Comparison of ENCODE assay signal across 1 cellular context in the genomic region with DNA sequence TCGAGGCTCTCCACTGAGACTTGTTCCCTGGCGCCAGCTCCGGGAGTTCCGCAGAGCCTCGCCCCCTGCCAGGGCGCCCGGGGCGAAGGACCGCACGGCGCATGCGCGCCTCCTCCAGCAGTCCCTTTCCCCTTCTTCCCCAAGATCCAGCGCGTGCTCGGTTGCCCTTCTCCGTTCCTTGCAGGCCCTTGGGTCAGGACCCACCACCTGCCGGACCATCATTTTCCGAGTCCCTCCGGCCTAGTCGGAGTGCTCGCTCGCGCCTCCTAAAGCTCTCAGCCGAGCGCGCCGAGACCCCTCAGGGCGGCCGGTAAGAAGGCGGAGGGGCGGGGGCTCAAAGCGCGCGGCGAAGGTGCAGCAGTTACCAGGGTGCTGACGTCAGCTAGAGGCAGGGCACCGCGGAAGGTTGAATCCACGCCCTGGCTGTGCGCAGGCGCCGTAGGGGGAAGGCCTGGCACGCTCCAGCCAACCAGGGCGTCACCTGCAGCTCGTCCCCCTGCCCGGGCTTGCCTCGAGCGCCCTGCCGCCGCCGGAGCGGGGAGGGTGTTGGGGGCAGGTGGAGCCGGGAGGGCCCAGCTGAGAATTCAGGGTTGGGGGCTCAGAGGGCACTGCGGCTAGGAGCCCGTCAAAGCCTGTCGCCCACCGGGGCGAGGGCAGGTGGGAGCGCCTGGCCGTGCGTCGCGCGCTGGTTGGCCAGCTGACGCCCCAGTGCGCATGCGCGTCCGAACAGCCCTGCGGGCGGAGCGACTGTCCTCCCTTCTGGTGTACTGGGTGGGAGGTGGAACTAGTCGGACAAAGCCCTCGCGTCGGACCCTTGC.
TF ChIP-seq lines count a peak whose summit lies in the region.

A gene with protein sequence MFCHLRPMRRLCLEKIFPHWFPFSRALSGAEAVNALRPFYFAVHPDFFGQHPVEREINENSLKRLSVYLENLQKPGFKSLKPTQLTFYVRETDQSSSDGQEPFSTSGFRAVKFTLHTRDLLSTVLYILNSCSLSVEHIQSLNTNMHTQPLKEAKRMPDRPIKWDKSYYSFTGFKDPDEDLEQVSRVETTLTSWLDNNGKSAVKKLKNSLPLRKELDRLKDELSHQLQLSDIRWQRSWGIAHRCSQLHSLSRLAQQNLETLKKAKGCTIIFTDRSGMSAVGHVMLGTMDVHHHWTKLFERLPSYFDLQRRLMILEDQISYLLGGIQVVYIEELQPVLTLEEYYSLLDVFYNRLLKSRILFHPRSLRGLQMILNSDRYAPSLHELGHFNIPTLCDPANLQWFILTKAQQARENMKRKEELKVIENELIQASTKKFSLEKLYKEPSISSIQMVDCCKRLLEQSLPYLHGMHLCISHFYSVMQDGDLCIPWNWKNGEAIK (plus strand): TSS at position 757 of the 818 bp plus-strand sequence. CDS start 16,017 bp downstream, outside the sequence.

TF ChIP-seq in H1, 55 proteins besides CTCF, POLR2A, EP300 and RAD21 (continues in another document):
- TF ChIP-seq, protein P1, sequence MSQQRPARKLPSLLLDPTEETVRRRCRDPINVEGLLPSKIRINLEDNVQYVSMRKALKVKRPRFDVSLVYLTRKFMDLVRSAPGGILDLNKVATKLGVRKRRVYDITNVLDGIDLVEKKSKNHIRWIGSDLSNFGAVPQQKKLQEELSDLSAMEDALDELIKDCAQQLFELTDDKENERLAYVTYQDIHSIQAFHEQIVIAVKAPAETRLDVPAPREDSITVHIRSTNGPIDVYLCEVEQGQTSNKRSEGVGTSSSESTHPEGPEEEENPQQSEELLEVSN (IDR thresholded peaks at IDR 0.05), result peak; percentile 95
- TF ChIP-seq KDM5A (IDR thresholded peaks at IDR 0.05; ENCODE audit: low read length) (no peak), POU5F1 (IDR thresholded peaks at IDR 0.05; ENCODE audit: low read depth, low read length) (no peak), SAP30 (IDR thresholded peaks at IDR 0.05; ENCODE audit: insufficient read depth, insufficient replicate concordance, low read length) (no peak), GTF2F1 (IDR thresholded peaks at IDR 0.05; ENCODE audit: borderline replicate concordance, low read depth, low read length) (no peak), ZNF274 (IDR thresholded peaks at IDR 0.05; ENCODE audit: borderline replicate concordance, extremely low read depth, low read length) (no peak), PHF8 (conservative IDR thresholded peaks at IDR 0.05; ENCODE audit: low read depth, low read length) (peak; percentile 96), TAF7 (optimal IDR thresholded peaks at IDR 0.05; ENCODE audit: borderline replicate concordance, low read depth, low read length) (peak; percentile 12), SP2 (IDR thresholded peaks at IDR 0.05; ENCODE audit: low read length) (no peak), BACH1 (IDR thresholded peaks at IDR 0.05; ENCODE audit: low read length) (peak; percentile 66), SRF (IDR thresholded peaks at IDR 0.05; ENCODE audit: low read depth, low read length) (no peak), NANOG (IDR thresholded peaks at IDR 0.05; ENCODE audit: insufficient read depth, low read depth, low read length, poor library complexity, severe bottlenecking) (no peak), NRF1 (IDR thresholded peaks at IDR 0.05; ENCODE audit: low read depth, low read length) (peak; percentile 73), SP1 (IDR thresholded peaks at IDR 0.05; ENCODE audit: low read depth, low read length) (no peak), CBX5 (IDR thresholded peaks at IDR 0.05; ENCODE audit: low read depth, low read length) (no peak), CHD2 (IDR thresholded peaks at IDR 0.05; ENCODE audit: low read length) (no peak; the same call in 1 of the 2 replicates), CHD1 (IDR thresholded peaks at IDR 0.05; ENCODE audit: low read depth, low read length) (no peak), EGR1 (IDR thresholded peaks at IDR 0.05; ENCODE audit: borderline replicate concordance, low read depth, low read length) (no peak), CEBPB (IDR thresholded peaks at IDR 0.05; ENCODE audit: low read depth, low read length) (no peak), JUN (IDR thresholded peaks at IDR 0.05; ENCODE audit: low read depth, low read length) (no peak), RBBP5 (IDR thresholded peaks at IDR 0.05; ENCODE audit: borderline replicate concordance, low read depth, low read length) (peak; percentile 60; the same call in 1 of the 2 replicates), KDM4A (IDR thresholded peaks at IDR 0.05; ENCODE audit: low read depth, low read length, severe bottlenecking) (peak; percentile 89), SIN3A (conservative IDR thresholded peaks at IDR 0.05 in 1 of 2, IDR thresholded peaks at IDR 0.05 in 1 of 2; ENCODE audit: low read depth in 1 of 2, low read length in 2 of 2) (peak; percentile 20 to 32; a peak in 1 of 4 replicates), TAF1 (IDR thresholded peaks at IDR 0.05; ENCODE audit: low read depth, low read length) (peak; percentile 68), CBX8 (IDR thresholded peaks at IDR 0.05; ENCODE audit: borderline replicate concordance, low read depth, low read length) (no peak), RXRA (IDR thresholded peaks at IDR 0.05; ENCODE audit: insufficient read depth, low read depth, low read length) (no peak), RNF2 (IDR thresholded peaks at IDR 0.05; ENCODE audit: borderline replicate concordance, low read depth, low read length, missing control alignments, poor library complexity, severe bottlenecking) (no peak), SUZ12 (IDR thresholded peaks at IDR 0.05; ENCODE audit: low read length) (no peak), KDM1A (IDR thresholded peaks at IDR 0.05; ENCODE audit: borderline replicate concordance, low read length) (no peak), CREB1 (IDR thresholded peaks at IDR 0.05) (peak; percentile 89), ASH2L (IDR thresholded peaks at IDR 0.05; ENCODE audit: low read length) (peak; percentile 82), SIRT6 (IDR thresholded peaks at IDR 0.05; ENCODE audit: low read length) (no peak), FOSL1 (IDR thresholded peaks at IDR 0.05; ENCODE audit: insufficient read depth, low read depth, low read length) (no peak), SP4 (IDR thresholded peaks at IDR 0.05; ENCODE audit: low read length) (peak; percentile 67; the same call in 1 of the 2 replicates), HDAC2 (IDR thresholded peaks at IDR 0.05; ENCODE audit: borderline replicate concordance in 1 of 2, low read depth in 2 of 2, low read length in 2 of 2) (peak in 1 of 2 experiments; percentile 85; a peak in 1 of 4 replicates), POLR2AphosphoS5 (IDR thresholded peaks at IDR 0.05; ENCODE audit: low read depth, low read length) (peak; percentile 89; the same call in 1 of the 2 replicates), GABPA (IDR thresholded peaks at IDR 0.05; ENCODE audit: borderline replicate concordance, insufficient read depth, low read length) (no peak), TEAD4 (IDR thresholded peaks at IDR 0.05; ENCODE audit: low read depth, low read length) (no peak), TCF12 (IDR thresholded peaks at IDR 0.05; ENCODE audit: low read depth, low read length) (0 out of 2 replicates have a peak, but pooled peaks have one; percentile 34), MAFK (IDR thresholded peaks at IDR 0.05; ENCODE audit: low read depth, low read length) (no peak), SIX5 (IDR thresholded peaks at IDR 0.05; ENCODE audit: low read depth, low read length) (no peak), YY1 (IDR thresholded peaks at IDR 0.05; ENCODE audit: low read depth, low read length) (no peak), EZH2 (IDR thresholded peaks at IDR 0.05; ENCODE audit: low read depth, low read length, severe bottlenecking) (no peak), CTBP2 (IDR thresholded peaks at IDR 0.05; ENCODE audit: borderline replicate concordance, insufficient read depth, insufficient read length, low read length) (no peak)
- TF ChIP-seq, protein P2, sequence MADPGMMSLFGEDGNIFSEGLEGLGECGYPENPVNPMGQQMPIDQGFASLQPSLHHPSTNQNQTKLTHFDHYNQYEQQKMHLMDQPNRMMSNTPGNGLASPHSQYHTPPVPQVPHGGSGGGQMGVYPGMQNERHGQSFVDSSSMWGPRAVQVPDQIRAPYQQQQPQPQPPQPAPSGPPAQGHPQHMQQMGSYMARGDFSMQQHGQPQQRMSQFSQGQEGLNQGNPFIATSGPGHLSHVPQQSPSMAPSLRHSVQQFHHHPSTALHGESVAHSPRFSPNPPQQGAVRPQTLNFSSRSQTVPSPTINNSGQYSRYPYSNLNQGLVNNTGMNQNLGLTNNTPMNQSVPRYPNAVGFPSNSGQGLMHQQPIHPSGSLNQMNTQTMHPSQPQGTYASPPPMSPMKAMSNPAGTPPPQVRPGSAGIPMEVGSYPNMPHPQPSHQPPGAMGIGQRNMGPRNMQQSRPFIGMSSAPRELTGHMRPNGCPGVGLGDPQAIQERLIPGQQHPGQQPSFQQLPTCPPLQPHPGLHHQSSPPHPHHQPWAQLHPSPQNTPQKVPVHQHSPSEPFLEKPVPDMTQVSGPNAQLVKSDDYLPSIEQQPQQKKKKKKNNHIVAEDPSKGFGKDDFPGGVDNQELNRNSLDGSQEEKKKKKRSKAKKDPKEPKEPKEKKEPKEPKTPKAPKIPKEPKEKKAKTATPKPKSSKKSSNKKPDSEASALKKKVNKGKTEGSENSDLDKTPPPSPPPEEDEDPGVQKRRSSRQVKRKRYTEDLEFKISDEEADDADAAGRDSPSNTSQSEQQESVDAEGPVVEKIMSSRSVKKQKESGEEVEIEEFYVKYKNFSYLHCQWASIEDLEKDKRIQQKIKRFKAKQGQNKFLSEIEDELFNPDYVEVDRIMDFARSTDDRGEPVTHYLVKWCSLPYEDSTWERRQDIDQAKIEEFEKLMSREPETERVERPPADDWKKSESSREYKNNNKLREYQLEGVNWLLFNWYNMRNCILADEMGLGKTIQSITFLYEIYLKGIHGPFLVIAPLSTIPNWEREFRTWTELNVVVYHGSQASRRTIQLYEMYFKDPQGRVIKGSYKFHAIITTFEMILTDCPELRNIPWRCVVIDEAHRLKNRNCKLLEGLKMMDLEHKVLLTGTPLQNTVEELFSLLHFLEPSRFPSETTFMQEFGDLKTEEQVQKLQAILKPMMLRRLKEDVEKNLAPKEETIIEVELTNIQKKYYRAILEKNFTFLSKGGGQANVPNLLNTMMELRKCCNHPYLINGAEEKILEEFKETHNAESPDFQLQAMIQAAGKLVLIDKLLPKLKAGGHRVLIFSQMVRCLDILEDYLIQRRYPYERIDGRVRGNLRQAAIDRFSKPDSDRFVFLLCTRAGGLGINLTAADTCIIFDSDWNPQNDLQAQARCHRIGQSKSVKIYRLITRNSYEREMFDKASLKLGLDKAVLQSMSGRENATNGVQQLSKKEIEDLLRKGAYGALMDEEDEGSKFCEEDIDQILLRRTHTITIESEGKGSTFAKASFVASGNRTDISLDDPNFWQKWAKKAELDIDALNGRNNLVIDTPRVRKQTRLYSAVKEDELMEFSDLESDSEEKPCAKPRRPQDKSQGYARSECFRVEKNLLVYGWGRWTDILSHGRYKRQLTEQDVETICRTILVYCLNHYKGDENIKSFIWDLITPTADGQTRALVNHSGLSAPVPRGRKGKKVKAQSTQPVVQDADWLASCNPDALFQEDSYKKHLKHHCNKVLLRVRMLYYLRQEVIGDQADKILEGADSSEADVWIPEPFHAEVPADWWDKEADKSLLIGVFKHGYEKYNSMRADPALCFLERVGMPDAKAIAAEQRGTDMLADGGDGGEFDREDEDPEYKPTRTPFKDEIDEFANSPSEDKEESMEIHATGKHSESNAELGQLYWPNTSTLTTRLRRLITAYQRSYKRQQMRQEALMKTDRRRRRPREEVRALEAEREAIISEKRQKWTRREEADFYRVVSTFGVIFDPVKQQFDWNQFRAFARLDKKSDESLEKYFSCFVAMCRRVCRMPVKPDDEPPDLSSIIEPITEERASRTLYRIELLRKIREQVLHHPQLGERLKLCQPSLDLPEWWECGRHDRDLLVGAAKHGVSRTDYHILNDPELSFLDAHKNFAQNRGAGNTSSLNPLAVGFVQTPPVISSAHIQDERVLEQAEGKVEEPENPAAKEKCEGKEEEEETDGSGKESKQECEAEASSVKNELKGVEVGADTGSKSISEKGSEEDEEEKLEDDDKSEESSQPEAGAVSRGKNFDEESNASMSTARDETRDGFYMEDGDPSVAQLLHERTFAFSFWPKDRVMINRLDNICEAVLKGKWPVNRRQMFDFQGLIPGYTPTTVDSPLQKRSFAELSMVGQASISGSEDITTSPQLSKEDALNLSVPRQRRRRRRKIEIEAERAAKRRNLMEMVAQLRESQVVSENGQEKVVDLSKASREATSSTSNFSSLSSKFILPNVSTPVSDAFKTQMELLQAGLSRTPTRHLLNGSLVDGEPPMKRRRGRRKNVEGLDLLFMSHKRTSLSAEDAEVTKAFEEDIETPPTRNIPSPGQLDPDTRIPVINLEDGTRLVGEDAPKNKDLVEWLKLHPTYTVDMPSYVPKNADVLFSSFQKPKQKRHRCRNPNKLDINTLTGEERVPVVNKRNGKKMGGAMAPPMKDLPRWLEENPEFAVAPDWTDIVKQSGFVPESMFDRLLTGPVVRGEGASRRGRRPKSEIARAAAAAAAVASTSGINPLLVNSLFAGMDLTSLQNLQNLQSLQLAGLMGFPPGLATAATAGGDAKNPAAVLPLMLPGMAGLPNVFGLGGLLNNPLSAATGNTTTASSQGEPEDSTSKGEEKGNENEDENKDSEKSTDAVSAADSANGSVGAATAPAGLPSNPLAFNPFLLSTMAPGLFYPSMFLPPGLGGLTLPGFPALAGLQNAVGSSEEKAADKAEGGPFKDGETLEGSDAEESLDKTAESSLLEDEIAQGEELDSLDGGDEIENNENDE (IDR thresholded peaks at IDR 0.05; ENCODE audit: insufficient replicate concordance, low read length), result no peak
- TF ChIP-seq, protein P3, sequence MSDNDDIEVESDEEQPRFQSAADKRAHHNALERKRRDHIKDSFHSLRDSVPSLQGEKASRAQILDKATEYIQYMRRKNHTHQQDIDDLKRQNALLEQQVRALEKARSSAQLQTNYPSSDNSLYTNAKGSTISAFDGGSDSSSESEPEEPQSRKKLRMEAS (IDR thresholded peaks at IDR 0.05), result peak; percentile 95
- TF ChIP-seq, protein P4, sequence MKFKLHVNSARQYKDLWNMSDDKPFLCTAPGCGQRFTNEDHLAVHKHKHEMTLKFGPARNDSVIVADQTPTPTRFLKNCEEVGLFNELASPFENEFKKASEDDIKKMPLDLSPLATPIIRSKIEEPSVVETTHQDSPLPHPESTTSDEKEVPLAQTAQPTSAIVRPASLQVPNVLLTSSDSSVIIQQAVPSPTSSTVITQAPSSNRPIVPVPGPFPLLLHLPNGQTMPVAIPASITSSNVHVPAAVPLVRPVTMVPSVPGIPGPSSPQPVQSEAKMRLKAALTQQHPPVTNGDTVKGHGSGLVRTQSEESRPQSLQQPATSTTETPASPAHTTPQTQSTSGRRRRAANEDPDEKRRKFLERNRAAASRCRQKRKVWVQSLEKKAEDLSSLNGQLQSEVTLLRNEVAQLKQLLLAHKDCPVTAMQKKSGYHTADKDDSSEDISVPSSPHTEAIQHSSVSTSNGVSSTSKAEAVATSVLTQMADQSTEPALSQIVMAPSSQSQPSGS (IDR thresholded peaks at IDR 0.05; ENCODE audit: low read length), result peak; percentile 72; the same call in 1 of the 2 replicates
- TF ChIP-seq, protein P5, sequence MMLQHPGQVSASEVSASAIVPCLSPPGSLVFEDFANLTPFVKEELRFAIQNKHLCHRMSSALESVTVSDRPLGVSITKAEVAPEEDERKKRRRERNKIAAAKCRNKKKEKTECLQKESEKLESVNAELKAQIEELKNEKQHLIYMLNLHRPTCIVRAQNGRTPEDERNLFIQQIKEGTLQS (IDR thresholded peaks at IDR 0.05; ENCODE audit: insufficient read depth, low read depth, low read length), result no peak
- TF ChIP-seq, protein P6, sequence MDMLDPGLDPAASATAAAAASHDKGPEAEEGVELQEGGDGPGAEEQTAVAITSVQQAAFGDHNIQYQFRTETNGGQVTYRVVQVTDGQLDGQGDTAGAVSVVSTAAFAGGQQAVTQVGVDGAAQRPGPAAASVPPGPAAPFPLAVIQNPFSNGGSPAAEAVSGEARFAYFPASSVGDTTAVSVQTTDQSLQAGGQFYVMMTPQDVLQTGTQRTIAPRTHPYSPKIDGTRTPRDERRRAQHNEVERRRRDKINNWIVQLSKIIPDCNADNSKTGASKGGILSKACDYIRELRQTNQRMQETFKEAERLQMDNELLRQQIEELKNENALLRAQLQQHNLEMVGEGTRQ (IDR thresholded peaks at IDR 0.05; ENCODE audit: low read length), result no peak
